21 cellular contexts compared by ENCODE assay signal in the genomic region with DNA sequence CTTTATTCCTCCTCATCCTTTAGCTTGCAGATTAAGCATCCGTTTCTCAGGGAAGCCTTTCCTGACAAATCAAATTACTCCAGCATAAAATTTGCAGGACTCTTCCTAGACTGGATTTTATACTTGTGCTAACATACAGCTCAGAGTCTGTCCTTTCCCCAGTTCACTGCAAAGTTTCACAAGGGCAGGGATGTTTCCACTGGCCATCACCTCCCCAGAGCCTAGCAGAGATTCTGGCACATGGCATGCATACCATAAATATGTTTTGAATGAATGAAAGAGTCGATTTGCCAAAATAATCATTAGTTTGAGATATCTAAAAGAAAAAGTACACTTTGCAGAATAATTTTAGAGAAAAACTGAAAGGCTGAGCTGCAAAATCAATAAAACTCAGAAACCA. TPM values are rescaled to one million over a fixed set of nuclear protein-coding genes. Genes with fewer than 3 reads are reported as not detected.
DNase-seq lines count a peak whose midpoint lies in the region; ATAC-seq, FAIRE-seq and TF ChIP-seq lines count a peak whose summit lies in the region.
"Had no signal": no experiment of that assay in that cellular context is flagged by ENCODE, and none has a peak within 500 bp of the region (broad histone marks: within the 10 kb centered on the region; RNA-seq: fewer than 3 reads in every experiment).

No MANE protein-coding gene starts in this region.

- H3K4me1 Mint-ChIP-seq in brain (peaks cover 70% of the 10 kb centered on the region), neural progenitor cell (peaks cover 18% of the 10 kb centered on the region)

- H3K27me3 Mint-ChIP-seq in brain (no peaks in the 10 kb centered on the region), neural progenitor cell (ENCODE audit: insufficient read depth, low read depth) (no peaks in the 10 kb centered on the region)
- H3K27me3 Mint-ChIP-seq: CD8-positive, alpha-beta memory T cell had no signal

- H3K9me3 Mint-ChIP-seq in brain (peaks cover 0 to 20% (median 12%) of the 10 kb centered on the region in 5 experiments), neural progenitor cell (peaks cover 8% of the 10 kb centered on the region)

- H3K36me3 ChIP-seq in neural progenitor cell: peaks cover 29% of the 10 kb centered on the region

- H3K4me3 ChIP-seq in AG10803 (ENCODE audit: low read length) (no peak overlapping the region), neural progenitor cell (no peak overlapping the region)
- H3K4me3 ChIP-seq: BLaER1, PC-9 had no signal

- H3F3A ChIP-seq in neural progenitor cell (ENCODE audit: low read depth): peaks cover 3% of the 10 kb centered on the region

- H3K27me3 ChIP-seq in neural progenitor cell (no peaks in the 10 kb centered on the region), foreskin keratinocyte (no peaks in the 10 kb centered on the region)
- H3K27me3 ChIP-seq: BLaER1 had no signal

- no peak for TF ChIP-seq POLR2A in GM12891 (IDR thresholded peaks at IDR 0.05; ENCODE audit: low read depth, low read length)

- H3K4me3 Mint-ChIP-seq in brain (peak overlapping the region in 1 of 5 experiments; percentile 21), neural progenitor cell (no peak overlapping the region)
- H3K4me3 Mint-ChIP-seq: CD8-positive, alpha-beta memory T cell had no signal

- intact Hi-C loops in head of caudate nucleus (cut with DNase I): no loop called here
- intact Hi-C loops in posterior cingulate gyrus (cut with DNase I): no loop called here

- H3K27ac Mint-ChIP-seq in brain (peak overlapping the region in 3 of 5 experiments; percentile 13 to 70 (median 16)), neural progenitor cell (no peak overlapping the region)
- H3K27ac Mint-ChIP-seq: CD8-positive, alpha-beta memory T cell had no signal

- TF ChIP-seq CTCF in AG10803 (conservative IDR thresholded peaks at IDR 0.05; ENCODE audit: low read length): no peak
- no peak for TF ChIP-seq CTCF in brain (conservative IDR thresholded peaks at IDR 0.05)
- TF ChIP-seq CTCF in neural progenitor cell (IDR thresholded peaks at IDR 0.05): no peak
- no peak for TF ChIP-seq CTCF in foreskin keratinocyte (conservative IDR thresholded peaks at IDR 0.05)

- ATAC-seq in foreskin keratinocyte: no peak
- ATAC-seq: HepG2 had no signal

- H3K9me3 ChIP-seq in neural progenitor cell (ENCODE audit: low read depth): no peaks in the 10 kb centered on the region

- peaks cover 82% of the 10 kb centered on the region for H3K79me2 ChIP-seq in neural progenitor cell (ENCODE audit: low read depth)

- no peak overlapping the region for H2AFZ ChIP-seq in neural progenitor cell (replicated peaks)
- H2AFZ ChIP-seq: PC-9 had no signal

- peaks cover 20% of the 10 kb centered on the region for H4K20me1 ChIP-seq in neural progenitor cell (ENCODE audit: low read depth)

- peak; percentile 6 for DNase-seq in AG10803 (ENCODE audit: low read depth)
- DNase-seq in fibroblast of gingiva (ENCODE audit: low read depth): peak; percentile 74
- no peak for DNase-seq in neural progenitor cell (ENCODE audit: low spot score)
- DNase-seq in head of caudate nucleus: no peak
- no peak for DNase-seq in posterior cingulate gyrus
- no peak for DNase-seq in foreskin keratinocyte
- no peak for DNase-seq in GM12891 (ENCODE audit: insufficient read length, low spot score)
- DNase-seq: 8988T; CD8-positive, alpha-beta memory T cell; DMS79; HCEC 1CT; KG1; NCI-H146; NCI-H2081; NCI-H510A; NCI-H774; PC-9 had no signal

- H3K27ac ChIP-seq in neural progenitor cell (peak overlapping the region; percentile 42), foreskin keratinocyte (no peak overlapping the region)
- H3K27ac ChIP-seq: BLaER1, PC-9 had no signal

- H3K4me2 ChIP-seq in neural progenitor cell: peak overlapping the region; percentile 36
- H3K4me2 ChIP-seq: BLaER1, PC-9 had no signal

- H3K9ac ChIP-seq in neural progenitor cell: no peak overlapping the region
- H3K9ac ChIP-seq: BLaER1 had no signal

- H3K4me1 ChIP-seq in neural progenitor cell (peaks cover 25% of the 10 kb centered on the region), foreskin keratinocyte (no peaks in the 10 kb centered on the region)

- FAIRE-seq in GM12891 (lab: Jason Lieb, UNC): no peak
- FAIRE-seq: D721Med, HepG2 had no signal

- peaks cover 84% of the 10 kb centered on the region for H3K36me3 Mint-ChIP-seq in brain
- H3K36me3 Mint-ChIP-seq in neural progenitor cell: peaks cover 56% of the 10 kb centered on the region

TF ChIP-seq in GM12891, 5 proteins besides CTCF, POLR2A, EP300 and RAD21:
- TF ChIP-seq POLR2AphosphoS5 (IDR thresholded peaks at IDR 0.05; ENCODE audit: low read depth, low read length) (no peak), SPI1 (IDR thresholded peaks at IDR 0.05; ENCODE audit: low read depth, low read length) (no peak)

RNA-seq across cellular contexts. Expression of a gene that starts 10.6 kb away (rescaled TPM):
- polyA plus RNA-seq in brain (ENCODE audit: insufficient read depth, low read depth, low replicate concordance) (7.5 TPM), foreskin keratinocyte (4.9 and 5.9 TPM in 2 replicates)
- total RNA-seq in neural progenitor cell (ENCODE audit: low replicate concordance) (27.4 and 40.3 TPM in 2 replicates), foreskin keratinocyte (14.4 and 15.0 TPM in 2 replicates)
- 8.8 TPM for polyA plus RNA-seq in GM12891 (2012; ENCODE audit: low read depth, missing spikeins)

Comparison
In these comparisons a context has a peak if more than half of its experiments do, and no peak if none do; other contexts are left out.
1. DNase-seq: peak in AG10803 (single experiment) and fibroblast of gingiva (single experiment); none in neural progenitor cell (single experiment), head of caudate nucleus (0 of 42), posterior cingulate gyrus (0 of 10), foreskin keratinocyte (0 of 2) and GM12891 (single experiment).